ENCODE assay signal across 8 cellular contexts in the genomic region with DNA sequence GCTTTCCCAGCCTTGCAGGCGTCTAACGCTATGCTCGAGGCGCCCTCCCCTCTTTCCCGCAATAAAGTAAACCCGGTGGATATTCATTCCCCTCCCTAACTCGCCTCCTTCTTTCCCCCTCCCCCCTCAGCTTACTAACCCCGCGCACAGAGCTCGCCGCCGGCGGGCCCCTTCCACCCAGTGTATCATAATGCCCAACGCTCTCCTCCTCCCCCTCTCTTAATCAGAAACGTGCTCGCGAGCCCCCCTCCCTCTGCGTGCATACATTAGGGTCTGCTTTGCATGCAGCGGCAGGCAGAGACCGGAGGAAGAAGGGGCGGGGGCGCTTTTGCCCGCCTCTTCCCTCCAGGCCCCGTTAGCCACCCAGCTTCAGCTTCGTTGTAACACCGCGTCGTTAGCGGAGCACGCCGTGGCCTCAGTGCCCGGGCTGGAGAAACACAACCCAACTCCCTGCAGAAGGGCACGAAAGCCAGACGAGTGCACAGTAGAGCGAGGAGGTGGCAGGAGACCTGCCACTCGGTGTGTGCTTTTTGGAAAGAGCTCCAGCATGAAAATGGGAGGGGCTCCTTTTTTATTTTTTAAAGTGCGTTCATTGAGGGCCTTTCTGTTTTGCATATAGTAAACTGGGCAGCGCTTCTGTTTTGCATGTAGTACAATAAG. TPM values are rescaled to one million over a fixed set of nuclear protein-coding genes. Genes with fewer than 3 reads are reported as not detected.
DNase-seq lines count a peak whose midpoint lies in the region; ATAC-seq and TF ChIP-seq lines count a peak whose summit lies in the region.

No MANE protein-coding gene starts in this region.

- no peaks in the 10 kb centered on the region for H3K36me3 ChIP-seq in colonic mucosa

- H3K4me3 ChIP-seq in colonic mucosa (peak overlapping the region; percentile 95), lower leg skin (ENCODE audit: low read depth, poor library complexity, severe bottlenecking) (peak overlapping the region; percentile 30)

- DNase-seq in AG08396 (ENCODE audit: low spot score) (peak; percentile 39), NCI-H510A treated with DMSO at 0.1 percent for 48 hours (lab: John Stamatoyannopoulos, UW) (peak; percentile 83), colonic mucosa (peak; percentile 63), lower leg skin (ENCODE audit: low spot score in 2 of 2) (peak; percentile 24 to 86)
- DNase-seq in activated CD4-positive, alpha-beta T cell treated with anti-CD3 and anti-CD28 coated beads for 36 hours = peak; percentile 79
- DNase-seq in stimulated activated CD8-positive, alpha-beta memory T cell treated with anti-CD3 and anti-CD28 coated beads, Interleukin-15, amount 100 ng/mL, for 24 hours (ENCODE audit: low read depth) = peak; percentile 40

- H3K27me3 ChIP-seq in colonic mucosa = no peaks in the 10 kb centered on the region

- ATAC-seq in GM19035 (IDR thresholded peaks at IDR 0.05; ENCODE audit: unreplicated experiment) (peak; percentile 22), HG03432 (IDR thresholded peaks at IDR 0.05; ENCODE audit: unreplicated experiment) (peak; percentile 25)
- ATAC-seq in activated CD4-positive, alpha-beta T cell treated with anti-CD3 and anti-CD28 coated beads for 36 hours = peak; percentile 24

- peak overlapping the region; percentile 85 for H3K27ac ChIP-seq in colonic mucosa

- intact Hi-C loops in activated CD4-positive, alpha-beta T cell treated with anti-CD3 and anti-CD28 coated beads for 36 hours (cut with DNase I, micrococcal nuclease) = loop anchor here (1.0 to 5.0 kb wide), 9 partner anchors 13 to 1203 kb away; partner anchors contain the start of genes BCL9L (in 2 of the 2), ATP5MG (in 1 of the 2), DDX6 (in 1 of the 2) and IL10RA (in 1 of the 2)
- intact Hi-C loops in colonic mucosa (cut with DNase I) = loop anchor here (5.0 kb wide), 1 partner anchor 33 kb away; the partner anchor contains the start of gene ATP5MG
- intact Hi-C loops in lower leg skin (cut with DNase I; ENCODE audit: low total_unique reads) = no loop called here

- no peak for TF ChIP-seq POLR2A in lower leg skin (IDR thresholded peaks at IDR 0.05)

- H3K9ac ChIP-seq in colonic mucosa (ENCODE audit: low read depth in 2 of 2, low read length in 2 of 2) = peak overlapping the region; percentile 59 to 89

- no peaks in the 10 kb centered on the region for H3K9me3 Mint-ChIP-seq in activated CD4-positive, alpha-beta T cell treated with anti-CD3 and anti-CD28 coated beads for 36 hours (ENCODE audit: low read depth)

- WGBS in lower leg skin, 2 donors = 0 to 1% methylated on average over 38 of the region's 38 CpGs

- H3K4me3 Mint-ChIP-seq in activated CD4-positive, alpha-beta T cell treated with anti-CD3 and anti-CD28 coated beads for 36 hours = peak overlapping the region; percentile 94

- no peaks in the 10 kb centered on the region for H3K9me3 ChIP-seq in colonic mucosa

- peaks cover 30% of the 10 kb centered on the region for H3K4me1 Mint-ChIP-seq in activated CD4-positive, alpha-beta T cell treated with anti-CD3 and anti-CD28 coated beads for 36 hours

- no peaks in the 10 kb centered on the region for H3K4me1 ChIP-seq in colonic mucosa

- H3K27me3 Mint-ChIP-seq in activated CD4-positive, alpha-beta T cell treated with anti-CD3 and anti-CD28 coated beads for 36 hours = no peaks in the 10 kb centered on the region

- peaks cover 14% of the 10 kb centered on the region for H3K36me3 Mint-ChIP-seq in activated CD4-positive, alpha-beta T cell treated with anti-CD3 and anti-CD28 coated beads for 36 hours (ENCODE audit: low read depth)

- H3K27ac Mint-ChIP-seq in activated CD4-positive, alpha-beta T cell treated with anti-CD3 and anti-CD28 coated beads for 36 hours = peak overlapping the region; percentile 91

- TF ChIP-seq CTCF in colonic mucosa (IDR thresholded peaks at IDR 0.05) = no peak
- TF ChIP-seq CTCF in lower leg skin (IDR thresholded peaks at IDR 0.05) = no peak

- POLR2A ChIA-PET in activated CD4-positive, alpha-beta T cell treated with anti-CD3 and anti-CD28 coated beads for 36 hours (lab: Charles Lee) = interaction anchor here (0.5 to 2.6 kb wide), 12 partner anchors 9 to 621 kb away, joined by 3 to 8 read pairs (median 4); partner anchors contain the start of genes ATP5MG, JAML and UBE4A

- CTCF ChIA-PET in activated CD4-positive, alpha-beta T cell treated with anti-CD3 and anti-CD28 coated beads for 36 hours (lab: Charles Lee) = interaction anchor here (0.6 to 1.8 kb wide), 15 partner anchors 9 to 237 kb away, joined by 3 to 13 read pairs (median 3); partner anchors contain the start of gene MPZL2

RNA-seq across cellular contexts. Expression of gene KMT2A, which starts 0.9 kb away (rescaled TPM):
- 10 to 100 TPM; 64.1 to 67.1 TPM for total RNA-seq in activated CD4-positive, alpha-beta T cell treated with anti-CD3 and anti-CD28 coated beads for 36 hours
- total RNA-seq in colonic mucosa = 10 to 100 TPM; 33.8 to 45.1 TPM
- 10 to 100 TPM; 57.8 to 94.6 (median 63.6) TPM for total RNA-seq in lower leg skin

RNA-seq across cellular contexts. Expression of gene ATP5MG, which starts 34.0 kb away (rescaled TPM):
- 100 to 1,000 TPM; 136 to 229 TPM for total RNA-seq in activated CD4-positive, alpha-beta T cell treated with anti-CD3 and anti-CD28 coated beads for 36 hours
- total RNA-seq in colonic mucosa (100 to 1,000 TPM; 282 to 380 TPM), lower leg skin (10 to 100 TPM; 26.7 to 83.6 (median 44.8) TPM)

Comparison
In these comparisons a context has a peak if more than half of its experiments do, and no peak if none do; other contexts are left out.
1. Peak in every context shown above with its lines: DNase-seq, ATAC-seq, H3K4me3 ChIP-seq and H3K27ac ChIP-seq.